Comparison of ENCODE assay signal across 18 cellular contexts in genomic region chr2:222288590-222289279, GRCh38. TPM values are rescaled to one million over a fixed set of nuclear protein-coding genes. Genes with fewer than 3 reads are reported as not detected.
"Had no signal": no experiment of that assay in that cellular context is flagged by ENCODE, and none has a peak within 500 bp of the region (broad histone marks: within the 10 kb centered on the region; RNA-seq: fewer than 3 reads in every experiment).

No MANE protein-coding gene starts in this region.

- DNase-seq: activated CD4-positive, CD25-positive, alpha-beta regulatory T cell treated with anti-CD3 and anti-CD28 coated beads, Interleukin-2, amount 50 U/mL, for 72 hours; activated naive CD4-positive, alpha-beta T cell treated with anti-CD3 and anti-CD28 coated beads, Interleukin-2, amount 10 ng/mL, durations not matched to agents 7 days and 5 days; activated T-cell treated with anti-CD3 and anti-CD28 coated beads for 4 hours; central memory CD4-positive, alpha-beta T cell; colonic mucosa; foreskin keratinocyte; head of caudate nucleus; islet precursor cell; left lung; mammary epithelial cell; naive B cell; stimulated activated CD4-positive, alpha-beta T cell treated with anti-CD3 and anti-CD28 coated beads, Interleukin-15, amount 100 ng/mL, for 24 hours; stimulated activated CD4-positive, alpha-beta T cell treated with anti-CD3 and anti-CD28 coated beads, Interleukin-4, amount 100 ng/mL, for 24 hours; stimulated activated naive CD4-positive, alpha-beta T cell treated with Interleukin-2 at 50 U/mL for 16 hours; substantia nigra had no signal

- H3K4me1 ChIP-seq: colonic mucosa, foreskin keratinocyte, left lung, vagina had no signal

- H3K27ac ChIP-seq: colonic mucosa, foreskin keratinocyte, left lung, tibial nerve, vagina had no signal

- H3K27ac Mint-ChIP-seq: activated naive CD4-positive, alpha-beta T cell treated with anti-CD3 and anti-CD28 coated beads, Interleukin-2, amount 10 ng/mL, durations not matched to agents 7 days and 5 days; activated T-helper 2 cell treated with anti-CD3 and anti-CD28 coated beads, Interferon-gamma antibody, Interleukin-2, Interleukin-4, amounts not matched to agents 10 μg/mL and 5 μg/mL and 100 μg/mL, durations not matched to agents 14 hours and 24 hours and 36 hours; naive B cell had no signal

- H3K9me3 Mint-ChIP-seq: activated naive CD4-positive, alpha-beta T cell treated with anti-CD3 and anti-CD28 coated beads, Interleukin-2, amount 10 ng/mL, durations not matched to agents 7 days and 5 days; activated T-helper 2 cell treated with anti-CD3 and anti-CD28 coated beads, Interferon-gamma antibody, Interleukin-2, Interleukin-4, amounts not matched to agents 10 μg/mL and 5 μg/mL and 100 μg/mL, durations not matched to agents 14 hours and 24 hours and 36 hours had no signal

- H3K9me3 ChIP-seq: colonic mucosa, left lung, tibial nerve, vagina had no signal

- H3K36me3 ChIP-seq: colonic mucosa, left lung, tibial nerve, vagina had no signal

- H3K4me1 Mint-ChIP-seq: naive B cell had no signal

- H3K4me3 ChIP-seq: colonic mucosa, left lung, tibial nerve, vagina had no signal

- H3K4me3 Mint-ChIP-seq: activated naive CD4-positive, alpha-beta T cell treated with anti-CD3 and anti-CD28 coated beads, Interleukin-2, amount 10 ng/mL, durations not matched to agents 7 days and 5 days; naive B cell had no signal

RNA-seq across cellular contexts. Expression of gene PAX3, which starts 10.1 kb away (rescaled TPM):
- polyA plus RNA-seq: foreskin keratinocyte, mammary epithelial cell had no signal
